Comparison of ENCODE assay signal across 13 cellular contexts in genomic region chr11:7533199-7534029, GRCh38. TPM values are rescaled to one million over a fixed set of nuclear protein-coding genes. Genes with fewer than 3 reads are reported as not detected.
DNase-seq lines count a peak whose midpoint lies in the region; ATAC-seq and TF ChIP-seq lines count a peak whose summit lies in the region.
"Had no signal": no experiment of that assay in that cellular context is flagged by ENCODE, and none has a peak within 500 bp of the region (broad histone marks: within the 10 kb centered on the region; RNA-seq: fewer than 3 reads in every experiment).

No MANE protein-coding gene starts in this region.

- DNase-seq in IMR-90 (no peak), cerebellar cortex (ENCODE audit: low spot score) (no peak), germinal center (ENCODE audit: low spot score) (no peak), osteoblast (ENCODE audit: insufficient read length, low spot score, missing footprints) (no peak), H4 (ENCODE audit: low spot score) (no peak)
- DNase-seq: activated naive CD8-positive, alpha-beta T cell treated with anti-CD3 and anti-CD28 coated beads for 36 hours; dermis blood vessel endothelial cell; NCI-H1694; SW 1271 had no signal

- no peaks in the 10 kb centered on the region for H3K9me1 ChIP-seq in IMR-90 (ENCODE audit: insufficient read depth, low read length)

- H4K20me1 ChIP-seq in BLaER1 treated with 17β-estradiol and CSF1 and Interleukin-3, amounts not matched to agents 10 nM and 100 nM = peaks cover 0 to 100% (median 28%) of the 10 kb centered on the region in 11 experiments; a peak in 11 of 22 replicates
- H4K20me1 ChIP-seq in IMR-90 (ENCODE audit: insufficient read depth, low read length) (no peaks in the 10 kb centered on the region), osteoblast (ENCODE audit: insufficient read depth, low read length) (no peaks in the 10 kb centered on the region)

- H3K56ac ChIP-seq in IMR-90 (ENCODE audit: extremely low read depth, insufficient read depth, low read length) = no peak overlapping the region

- no peak overlapping the region for H3K18ac ChIP-seq in IMR-90 (ENCODE audit: low read depth, low read length)

- ATAC-seq in GM19043 (IDR thresholded peaks at IDR 0.05; ENCODE audit: low read depth, unreplicated experiment) (peak; percentile 24), HG02642 (IDR thresholded peaks at IDR 0.05; ENCODE audit: poor library complexity, unreplicated experiment) (peak; percentile 25), IMR-90 (ENCODE audit: low read depth) (no peak)

- peaks cover 19 to 75% (median 26%) of the 10 kb centered on the region in 10 experiments for H3K4me1 ChIP-seq in BLaER1 treated with 17β-estradiol and CSF1 and Interleukin-3, amounts not matched to agents 10 nM and 100 nM
- H3K4me1 ChIP-seq in IMR-90 (ENCODE audit: control insufficient read depth, insufficient read depth, low read length) = no peaks in the 10 kb centered on the region
- H3K4me1 ChIP-seq in osteoblast (ENCODE audit: insufficient read depth, low read length) = no peaks in the 10 kb centered on the region

- no peak overlapping the region for H2AK5ac ChIP-seq in IMR-90 (ENCODE audit: low read depth, low read length)

- H2BK20ac ChIP-seq in IMR-90 (ENCODE audit: low read depth, low read length) = no peak overlapping the region

- no peak overlapping the region for H2BK15ac ChIP-seq in IMR-90 (ENCODE audit: low read depth, low read length)

- POLR2A ChIA-PET in IMR-90 (lab: Charles Lee; ENCODE audit: unreplicated experiment) = no interaction called here

- no peak overlapping the region for H2BK5ac ChIP-seq in IMR-90 (ENCODE audit: low read depth, low read length, poor library complexity, severe bottlenecking)

- no peak overlapping the region for H3K4me3 ChIP-seq in BLaER1 treated with 17β-estradiol and CSF1 and Interleukin-3, amounts not matched to agents 10 nM and 100 nM
- H3K4me3 ChIP-seq in IMR-90 (ENCODE audit: insufficient read depth, low read depth, low read length) (no peak overlapping the region), osteoblast (ENCODE audit: insufficient read depth, low read length) (no peak overlapping the region)

- H3K79me2 ChIP-seq in osteoblast (ENCODE audit: insufficient read depth, low read length) = no peaks in the 10 kb centered on the region

- 77% methylated on average over 3 of the region's 8 CpGs; no CpG with 5 or more reads in 1 of the 2 experiments for WGBS in IMR-90 (ENCODE audit: extremely low coverage in 2 of 2, insufficient read length in 1 of 2), 2 experiments

- CTCF ChIA-PET in IMR-90 (lab: Yijun Ruan, JAX) = interaction anchor here (1.9 kb wide), 1 partner anchor 38 kb away, joined by 4 read pairs; no protein-coding TSS in a partner anchor

- H3K27ac ChIP-seq in BLaER1 treated with 17β-estradiol and CSF1 and Interleukin-3, amounts not matched to agents 10 nM and 100 nM = no peak overlapping the region
- no peak overlapping the region for H3K27ac ChIP-seq in IMR-90 (ENCODE audit: insufficient read depth, low read length)
- no peak overlapping the region for H3K27ac ChIP-seq in osteoblast (ENCODE audit: low read depth, low read length)

- intact Hi-C loops in IMR-90 (cut with micrococcal nuclease) = no loop called here

- no peak overlapping the region for H3K23ac ChIP-seq in IMR-90 (ENCODE audit: low read depth, low read length)

- no peak for TF ChIP-seq CTCF in IMR-90 (conservative IDR thresholded peaks at IDR 0.05; ENCODE audit: low read depth, low read length)
- TF ChIP-seq CTCF in osteoblast (IDR thresholded peaks at IDR 0.05; ENCODE audit: extremely low read depth, low read depth, low read length) = no peak

- peak overlapping the region; percentile 24 for H2AFZ ChIP-seq in IMR-90 (replicated peaks; ENCODE audit: low read length, poor library complexity)
- H2AFZ ChIP-seq in osteoblast (ENCODE audit: low read length) = no peak overlapping the region

- no peak overlapping the region for H3K14ac ChIP-seq in IMR-90 (replicated peaks; ENCODE audit: low read depth, low read length)

- no peak overlapping the region for H3K9ac ChIP-seq in BLaER1 treated with 17β-estradiol and CSF1 and Interleukin-3, amounts not matched to agents 10 nM and 100 nM
- no peak overlapping the region for H3K9ac ChIP-seq in IMR-90 (ENCODE audit: low read depth, low read length)

- no peak overlapping the region for H2BK120ac ChIP-seq in IMR-90 (ENCODE audit: low read depth, low read length)

- peak overlapping the region in 10 of 11 experiments; percentile 33 to 77 (median 68); a peak in 16 of 22 replicates for H3K4me2 ChIP-seq in BLaER1 treated with 17β-estradiol and CSF1 and Interleukin-3, amounts not matched to agents 10 nM and 100 nM
- no peak overlapping the region for H3K4me2 ChIP-seq in IMR-90 (ENCODE audit: low read depth, low read length)
- no peak overlapping the region for H3K4me2 ChIP-seq in osteoblast (ENCODE audit: insufficient read depth, low read length)

- no peak overlapping the region for H3K4ac ChIP-seq in IMR-90 (ENCODE audit: low read depth, low read length)

- BruUV-seq in IMR-90 (replicated peaks; lab: Mats Ljungman, UMichigan) = no TSS peak

- in situ Hi-C loops in IMR-90 (cut with MboI; ENCODE audit: low sequenced_read_pairs) = no loop called here

- no peak overlapping the region for H4K8ac ChIP-seq in IMR-90 (ENCODE audit: low read depth in 2 of 2, low read length in 2 of 2)

- H3K9me3 ChIP-seq in BLaER1 treated with 17β-estradiol and CSF1 and Interleukin-3, amounts not matched to agents 10 nM and 100 nM (replicated peaks in 1 of 11) = no peaks in the 10 kb centered on the region
- H3K9me3 ChIP-seq in IMR-90 (ENCODE audit: control insufficient read depth, insufficient read depth, low read length) (no peaks in the 10 kb centered on the region), osteoblast (ENCODE audit: low read depth, low read length) (no peaks in the 10 kb centered on the region)

- TF ChIP-seq RAD21 in IMR-90 (IDR thresholded peaks at IDR 0.05; ENCODE audit: low read length) = no peak

- TF ChIP-seq POLR2A in IMR-90 (IDR thresholded peaks at IDR 0.05; ENCODE audit: low read depth, low read length) = no peak

- no peak overlapping the region for H4K5ac ChIP-seq in IMR-90 (ENCODE audit: low read depth, low read length)

- H3K27me3 ChIP-seq in BLaER1 treated with 17β-estradiol and CSF1 and Interleukin-3, amounts not matched to agents 10 nM and 100 nM = no peaks in the 10 kb centered on the region
- peaks cover 8% of the 10 kb centered on the region for H3K27me3 ChIP-seq in IMR-90 (ENCODE audit: control insufficient read depth, insufficient read depth, low read length)
- peaks cover 4% of the 10 kb centered on the region for H3K27me3 ChIP-seq in osteoblast (ENCODE audit: insufficient read depth, low read length)

- H2AK9ac ChIP-seq in IMR-90 (replicated peaks; ENCODE audit: low read depth, low read length, poor library complexity) = peak overlapping the region; percentile 45

- no peak overlapping the region for H4K91ac ChIP-seq in IMR-90 (ENCODE audit: insufficient read depth, low read depth, low read length)

- no peaks in the 10 kb centered on the region for H3K79me1 ChIP-seq in IMR-90 (ENCODE audit: low read depth in 1 of 2, low read length in 2 of 2)

- dilution Hi-C loops in IMR-90 (cut with HindIII; ENCODE audit: low sequenced_read_pairs, unreplicated experiment) = no loop called here

- peaks cover 0 to 21% (median 0%) of the 10 kb centered on the region in 11 experiments; a peak in 1 of 22 replicates for H3K36me3 ChIP-seq in BLaER1 treated with 17β-estradiol and CSF1 and Interleukin-3, amounts not matched to agents 10 nM and 100 nM
- H3K36me3 ChIP-seq in IMR-90 (ENCODE audit: control insufficient read depth, insufficient read depth, low read length) (no peaks in the 10 kb centered on the region), osteoblast (ENCODE audit: insufficient read depth, low read length) (no peaks in the 10 kb centered on the region)

TF ChIP-seq in IMR-90, 13 proteins besides CTCF, POLR2A, EP300 and RAD21 (continues in another document):
- TF ChIP-seq SMC3 (IDR thresholded peaks at IDR 0.05; ENCODE audit: low read depth, low read length) (no peak), CHD1 (IDR thresholded peaks at IDR 0.05; ENCODE audit: low read depth, low read length) (no peak), RCOR1 (IDR thresholded peaks at IDR 0.05; ENCODE audit: insufficient replicate concordance, low read length) (no peak), RFX5 (IDR thresholded peaks at IDR 0.05; ENCODE audit: low read depth, low read length) (no peak), MAFK (IDR thresholded peaks at IDR 0.05; ENCODE audit: low read depth, low read length) (no peak), MXI1 (IDR thresholded peaks at IDR 0.05; ENCODE audit: borderline replicate concordance, low read depth, low read length) (no peak), NFE2L2 (IDR thresholded peaks at IDR 0.05; ENCODE audit: low read depth, low read length) (no peak), BHLHE40 (IDR thresholded peaks at IDR 0.05; ENCODE audit: low read depth, low read length) (no peak), USF2 (IDR thresholded peaks at IDR 0.05; ENCODE audit: low read depth, low read length) (no peak), CEBPB (IDR thresholded peaks at IDR 0.05; ENCODE audit: low read depth, low read length) (no peak), FOS (IDR thresholded peaks at IDR 0.05; ENCODE audit: low read depth, low read length) (no peak), MAZ (IDR thresholded peaks at IDR 0.05; ENCODE audit: borderline replicate concordance, low read depth, low read length) (no peak)

RNA-seq across cellular contexts. Expression of gene PPFIBP2, which starts 19.6 kb away (rescaled TPM):
- total RNA-seq in IMR-90 (2012; rRNA removed) (9.4 and 11.8 TPM in 2 replicates), osteoblast (16.8 and 25.0 TPM in 2 replicates)
- polyA plus RNA-seq in IMR-90 (2012; rRNA removed) = 4.2 and 6.0 TPM in 2 replicates
- 2.2 and 2.4 TPM in 2 replicates for polyA plus RNA-seq in IMR-90 (2012; cell fraction: cytosol; rRNA removed)
- 4.9 and 13.2 TPM in 2 replicates for polyA plus RNA-seq in IMR-90 (2012; cell fraction: nucleus; rRNA removed; ENCODE audit: low replicate concordance)
- 3.5 and 5.9 TPM in 2 replicates for total RNA-seq in H4 (2014; rRNA removed; shearing (Covaris generic))

RNA-seq across cellular contexts. Expression of gene OLFML1, which starts 48.1 kb away (rescaled TPM):
- total RNA-seq in IMR-90 (2012; rRNA removed) (0.18 and 0.28 TPM in 2 replicates), osteoblast (20.3 and 33.0 TPM in 2 replicates)
- polyA plus RNA-seq in IMR-90 (2012; rRNA removed) = 0.10 and 0.23 TPM in 2 replicates
- polyA plus RNA-seq in IMR-90 (2012; cell fraction: cytosol; rRNA removed) = 0.02 and 0.05 TPM in 2 replicates
- polyA plus RNA-seq in IMR-90 (2012; cell fraction: nucleus; rRNA removed; ENCODE audit: low replicate concordance) = 0.06 TPM in 1 of 2 replicates, not detected in the other
- total RNA-seq in H4 (2014; rRNA removed; shearing (Covaris generic)) = 0.21 and 0.33 TPM in 2 replicates
- total RNA-seq: activated naive CD8-positive, alpha-beta T cell treated with anti-CD3 and anti-CD28 coated beads for 36 hours; dermis blood vessel endothelial cell; kidney epithelial cell had no signal

Comparison
In these comparisons a context has a peak if more than half of its experiments do, and no peak if none do; other contexts are left out.
1. H3K4me2 ChIP-seq: peak in BLaER1 treated with 17β-estradiol and CSF1 and Interleukin-3, amounts not matched to agents 10 nM and 100 nM (10 of 11); none in IMR-90 (single experiment) and osteoblast (single experiment).
2. RNA of gene OLFML1, which starts 48.1 kb away (total RNA-seq): 20.3 to 33.0 TPM in osteoblast; 0.21 to 0.33 TPM in H4 and 0.18 to 0.28 TPM in IMR-90; every median in the first group is over 10 times any median in the second.